Comparison of ENCODE assay signal across 1 cellular context in the genomic region with DNA sequence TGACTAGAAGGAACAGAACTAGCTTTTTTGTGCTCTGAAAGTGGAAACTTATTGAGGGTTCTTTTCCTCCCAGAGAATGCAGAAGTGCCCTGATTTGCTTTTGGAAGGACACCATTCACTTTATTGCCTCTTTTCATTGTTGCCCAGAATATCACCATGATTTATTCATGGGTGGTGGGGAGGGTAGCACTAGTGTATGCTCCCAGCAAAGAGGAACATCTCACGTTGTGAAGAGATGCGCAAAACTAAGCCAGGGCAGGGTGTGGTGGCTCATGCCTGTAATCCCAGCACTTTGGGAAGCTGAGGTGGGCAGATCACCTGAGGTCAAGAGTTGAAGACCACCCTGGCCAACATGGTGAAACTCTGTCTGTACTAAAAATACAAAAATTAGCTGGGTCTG.
TF ChIP-seq lines count a peak whose summit lies in the region.

No MANE protein-coding gene starts in this region.

TF ChIP-seq in SK-N-SH treated with all-trans-retinoic acid at 6 μM for 48 hours, 23 proteins besides CTCF, POLR2A, EP300 and RAD21 (continued from another document):
- TF ChIP-seq, protein P1, sequence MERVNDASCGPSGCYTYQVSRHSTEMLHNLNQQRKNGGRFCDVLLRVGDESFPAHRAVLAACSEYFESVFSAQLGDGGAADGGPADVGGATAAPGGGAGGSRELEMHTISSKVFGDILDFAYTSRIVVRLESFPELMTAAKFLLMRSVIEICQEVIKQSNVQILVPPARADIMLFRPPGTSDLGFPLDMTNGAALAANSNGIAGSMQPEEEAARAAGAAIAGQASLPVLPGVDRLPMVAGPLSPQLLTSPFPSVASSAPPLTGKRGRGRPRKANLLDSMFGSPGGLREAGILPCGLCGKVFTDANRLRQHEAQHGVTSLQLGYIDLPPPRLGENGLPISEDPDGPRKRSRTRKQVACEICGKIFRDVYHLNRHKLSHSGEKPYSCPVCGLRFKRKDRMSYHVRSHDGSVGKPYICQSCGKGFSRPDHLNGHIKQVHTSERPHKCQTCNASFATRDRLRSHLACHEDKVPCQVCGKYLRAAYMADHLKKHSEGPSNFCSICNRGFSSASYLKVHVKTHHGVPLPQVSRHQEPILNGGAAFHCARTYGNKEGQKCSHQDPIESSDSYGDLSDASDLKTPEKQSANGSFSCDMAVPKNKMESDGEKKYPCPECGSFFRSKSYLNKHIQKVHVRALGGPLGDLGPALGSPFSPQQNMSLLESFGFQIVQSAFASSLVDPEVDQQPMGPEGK (CRISPR knock-in tag; IDR thresholded peaks at IDR 0.05; ENCODE audit: borderline replicate concordance): no peak
- no peak for TF ChIP-seq CSDC2 (CRISPR knock-in tag; IDR thresholded peaks at IDR 0.05)
- TF ChIP-seq ZNF8 (CRISPR knock-in tag; IDR thresholded peaks at IDR 0.05): no peak
- TF ChIP-seq ZC3H10 (CRISPR knock-in tag; IDR thresholded peaks at IDR 0.05): no peak
- no peak for TF ChIP-seq TOX (CRISPR knock-in tag; IDR thresholded peaks at IDR 0.05; ENCODE audit: borderline replicate concordance)
- no peak for TF ChIP-seq BACH2 (CRISPR knock-in tag; IDR thresholded peaks at IDR 0.05; ENCODE audit: borderline replicate concordance)
- no peak for TF ChIP-seq TCF4 (CRISPR knock-in tag; IDR thresholded peaks at IDR 0.05; ENCODE audit: borderline replicate concordance)
- TF ChIP-seq ARNTL (CRISPR knock-in tag; IDR thresholded peaks at IDR 0.05; ENCODE audit: borderline replicate concordance, low read depth): no peak
- no peak for TF ChIP-seq ZFP3 (CRISPR knock-in tag; IDR thresholded peaks at IDR 0.05)
- TF ChIP-seq, protein P2, sequence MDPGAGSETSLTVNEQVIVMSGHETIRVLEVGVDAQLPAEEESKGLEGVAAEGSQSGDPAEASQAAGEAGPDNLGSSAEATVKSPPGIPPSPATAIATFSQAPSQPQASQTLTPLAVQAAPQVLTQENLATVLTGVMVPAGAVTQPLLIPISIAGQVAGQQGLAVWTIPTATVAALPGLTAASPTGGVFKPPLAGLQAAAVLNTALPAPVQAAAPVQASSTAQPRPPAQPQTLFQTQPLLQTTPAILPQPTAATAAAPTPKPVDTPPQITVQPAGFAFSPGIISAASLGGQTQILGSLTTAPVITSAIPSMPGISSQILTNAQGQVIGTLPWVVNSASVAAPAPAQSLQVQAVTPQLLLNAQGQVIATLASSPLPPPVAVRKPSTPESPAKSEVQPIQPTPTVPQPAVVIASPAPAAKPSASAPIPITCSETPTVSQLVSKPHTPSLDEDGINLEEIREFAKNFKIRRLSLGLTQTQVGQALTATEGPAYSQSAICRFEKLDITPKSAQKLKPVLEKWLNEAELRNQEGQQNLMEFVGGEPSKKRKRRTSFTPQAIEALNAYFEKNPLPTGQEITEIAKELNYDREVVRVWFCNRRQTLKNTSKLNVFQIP (CRISPR knock-in tag; IDR thresholded peaks at IDR 0.05; ENCODE audit: borderline replicate concordance, low read depth): no peak
